ENCODE assay signal across 9 cellular contexts in the genomic region with DNA sequence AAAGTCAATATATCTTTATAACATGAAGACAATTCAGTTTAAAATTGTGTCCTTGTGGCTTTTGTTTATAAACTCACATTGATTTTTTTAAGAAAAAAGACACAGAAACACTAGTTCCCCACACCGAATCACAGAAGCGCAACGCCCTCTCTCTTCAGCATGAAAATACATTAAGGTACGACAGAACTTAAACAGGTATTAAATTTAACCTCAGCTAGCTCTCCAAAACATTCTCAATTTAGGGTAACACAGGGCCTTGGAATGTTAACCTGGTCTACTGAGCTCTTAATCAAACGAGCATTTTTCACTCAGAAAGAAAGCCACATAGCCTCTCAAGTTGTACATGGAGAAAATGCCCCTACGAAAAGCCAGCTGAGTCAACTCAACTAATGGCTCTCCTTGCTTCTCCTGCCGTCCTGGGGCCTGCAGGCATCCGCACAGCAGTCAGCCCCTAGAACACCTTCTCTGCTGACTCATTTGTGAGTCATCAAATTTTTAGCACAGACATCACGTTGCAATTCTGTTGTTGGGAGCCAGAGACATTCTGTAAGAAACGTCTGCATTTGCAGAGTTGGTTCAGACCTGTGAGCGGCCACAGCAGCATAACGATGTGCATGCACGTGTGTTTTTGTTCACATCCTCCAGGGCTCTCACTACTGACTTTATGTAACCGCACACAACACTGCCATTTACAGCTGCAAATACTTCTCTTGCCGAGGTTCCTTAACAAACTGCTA.
DNase-seq lines count a peak whose midpoint lies in the region; ATAC-seq lines count a peak whose summit lies in the region.
"Had no signal": no experiment of that assay in that cellular context is flagged by ENCODE, and none has a peak within 500 bp of the region (broad histone marks: within the 10 kb centered on the region; RNA-seq: fewer than 3 reads in every experiment).

No MANE protein-coding gene starts in this region.

- DNase-seq in 8988T (peak; percentile 10), HK-2 (ENCODE audit: unreplicated experiment) (peak; percentile 69), T1000 (lab: John Stamatoyannopoulos, UW) (peak; percentile 82), iPS DF 19.7 (ENCODE audit: low read depth, low spot score) (peak; percentile 57)
- DNase-seq in activated naive CD4-positive, alpha-beta T cell treated with Interleukin-2 at 50 U/mL for 16 hours, result no peak
- DNase-seq in stimulated activated CD4-positive, alpha-beta T cell treated with anti-CD3 and anti-CD28 coated beads, Interleukin-1b, Interleukin-23, amount 100 ng/mL, for 48 hours, result no peak
- DNase-seq: naive B cell had no signal

- ATAC-seq in HG02759 (IDR thresholded peaks at IDR 0.05; ENCODE audit: unreplicated experiment) (no peak), HG03135 (IDR thresholded peaks at IDR 0.05; ENCODE audit: unreplicated experiment) (no peak)

Comparison
In these comparisons a context has a peak if more than half of its experiments do, and no peak if none do; other contexts are left out.
1. DNase-seq: peak in 8988T (single experiment), HK-2 (single experiment), T1000 (single experiment) and iPS DF 19.7 (single experiment); none in activated naive CD4-positive, alpha-beta T cell treated with Interleukin-2 at 50 U/mL for 16 hours (single experiment) and stimulated activated CD4-positive, alpha-beta T cell treated with anti-CD3 and anti-CD28 coated beads, Interleukin-1b, Interleukin-23, amount 100 ng/mL, for 48 hours (single experiment).